1 cellular context compared by ENCODE assay signal in the genomic region with DNA sequence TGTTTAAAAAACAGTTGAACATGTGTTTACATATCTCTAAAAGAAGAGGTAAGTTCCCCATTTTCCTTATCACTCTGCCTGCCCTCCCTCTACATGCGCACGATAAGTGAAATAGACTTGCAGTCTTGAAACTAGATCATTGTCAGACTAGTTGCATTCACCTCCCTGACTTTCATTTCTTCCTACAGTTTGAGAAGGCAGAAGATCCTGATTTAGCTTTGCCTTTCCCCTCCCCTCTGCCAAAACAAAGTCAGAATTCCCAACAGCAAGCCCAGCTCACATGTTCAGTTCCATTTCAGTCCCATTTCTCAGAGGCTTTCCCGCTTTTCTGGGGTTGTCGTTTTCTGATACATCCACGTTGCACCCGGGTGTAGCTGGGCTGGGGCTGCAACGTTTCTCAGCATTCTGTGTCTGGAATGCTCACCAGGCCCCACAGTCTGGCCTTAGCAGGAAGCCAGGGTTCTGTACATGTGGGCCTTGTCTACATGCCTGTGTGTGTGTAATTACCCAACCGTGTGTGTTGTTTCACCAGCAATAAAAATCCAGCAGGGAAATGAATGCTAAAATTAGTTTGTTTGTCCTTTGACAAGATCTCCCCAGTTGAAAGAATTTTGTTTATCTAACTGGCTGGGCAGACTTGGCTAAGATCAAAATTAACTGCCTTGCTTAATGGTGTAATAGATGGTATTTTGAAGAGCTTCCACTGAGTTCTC.
A peak's percentile ranks its signal among the peaks of the same experiment; 100 is the strongest.
TF ChIP-seq lines count a peak whose summit lies in the region.

No MANE protein-coding gene starts in this region.

TF ChIP-seq in K562, 482 proteins besides CTCF, POLR2A, EP300 and RAD21 (continued from another document):
- TF ChIP-seq, protein P1, sequence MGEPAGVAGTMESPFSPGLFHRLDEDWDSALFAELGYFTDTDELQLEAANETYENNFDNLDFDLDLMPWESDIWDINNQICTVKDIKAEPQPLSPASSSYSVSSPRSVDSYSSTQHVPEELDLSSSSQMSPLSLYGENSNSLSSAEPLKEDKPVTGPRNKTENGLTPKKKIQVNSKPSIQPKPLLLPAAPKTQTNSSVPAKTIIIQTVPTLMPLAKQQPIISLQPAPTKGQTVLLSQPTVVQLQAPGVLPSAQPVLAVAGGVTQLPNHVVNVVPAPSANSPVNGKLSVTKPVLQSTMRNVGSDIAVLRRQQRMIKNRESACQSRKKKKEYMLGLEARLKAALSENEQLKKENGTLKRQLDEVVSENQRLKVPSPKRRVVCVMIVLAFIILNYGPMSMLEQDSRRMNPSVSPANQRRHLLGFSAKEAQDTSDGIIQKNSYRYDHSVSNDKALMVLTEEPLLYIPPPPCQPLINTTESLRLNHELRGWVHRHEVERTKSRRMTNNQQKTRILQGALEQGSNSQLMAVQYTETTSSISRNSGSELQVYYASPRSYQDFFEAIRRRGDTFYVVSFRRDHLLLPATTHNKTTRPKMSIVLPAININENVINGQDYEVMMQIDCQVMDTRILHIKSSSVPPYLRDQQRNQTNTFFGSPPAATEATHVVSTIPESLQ (CRISPR knock-in tag; IDR thresholded peaks at IDR 0.05), result no peak
- TF ChIP-seq NBN (IDR thresholded peaks at IDR 0.05; ENCODE audit: low read depth), result peak; percentile 78; the same call in 1 of the 2 replicates
- no peak; the same call in 1 of the 2 replicates for TF ChIP-seq JUND (IDR thresholded peaks at IDR 0.05; ENCODE audit: borderline replicate concordance, low read depth, low read length)
- peak; percentile 58; the same call in 1 of the 3 replicates for TF ChIP-seq JUND (tag; IDR thresholded peaks at IDR 0.05; ENCODE audit: borderline replicate concordance, low read depth, low read length)
- TF ChIP-seq ZNF134 (CRISPR knock-in tag; conservative IDR thresholded peaks at IDR 0.05), result 0 out of 2 replicates have a peak, but pooled peaks have one; percentile 21
- TF ChIP-seq SOX6 (IDR thresholded peaks at IDR 0.05), result peak; percentile 82
- TF ChIP-seq, protein P2, sequence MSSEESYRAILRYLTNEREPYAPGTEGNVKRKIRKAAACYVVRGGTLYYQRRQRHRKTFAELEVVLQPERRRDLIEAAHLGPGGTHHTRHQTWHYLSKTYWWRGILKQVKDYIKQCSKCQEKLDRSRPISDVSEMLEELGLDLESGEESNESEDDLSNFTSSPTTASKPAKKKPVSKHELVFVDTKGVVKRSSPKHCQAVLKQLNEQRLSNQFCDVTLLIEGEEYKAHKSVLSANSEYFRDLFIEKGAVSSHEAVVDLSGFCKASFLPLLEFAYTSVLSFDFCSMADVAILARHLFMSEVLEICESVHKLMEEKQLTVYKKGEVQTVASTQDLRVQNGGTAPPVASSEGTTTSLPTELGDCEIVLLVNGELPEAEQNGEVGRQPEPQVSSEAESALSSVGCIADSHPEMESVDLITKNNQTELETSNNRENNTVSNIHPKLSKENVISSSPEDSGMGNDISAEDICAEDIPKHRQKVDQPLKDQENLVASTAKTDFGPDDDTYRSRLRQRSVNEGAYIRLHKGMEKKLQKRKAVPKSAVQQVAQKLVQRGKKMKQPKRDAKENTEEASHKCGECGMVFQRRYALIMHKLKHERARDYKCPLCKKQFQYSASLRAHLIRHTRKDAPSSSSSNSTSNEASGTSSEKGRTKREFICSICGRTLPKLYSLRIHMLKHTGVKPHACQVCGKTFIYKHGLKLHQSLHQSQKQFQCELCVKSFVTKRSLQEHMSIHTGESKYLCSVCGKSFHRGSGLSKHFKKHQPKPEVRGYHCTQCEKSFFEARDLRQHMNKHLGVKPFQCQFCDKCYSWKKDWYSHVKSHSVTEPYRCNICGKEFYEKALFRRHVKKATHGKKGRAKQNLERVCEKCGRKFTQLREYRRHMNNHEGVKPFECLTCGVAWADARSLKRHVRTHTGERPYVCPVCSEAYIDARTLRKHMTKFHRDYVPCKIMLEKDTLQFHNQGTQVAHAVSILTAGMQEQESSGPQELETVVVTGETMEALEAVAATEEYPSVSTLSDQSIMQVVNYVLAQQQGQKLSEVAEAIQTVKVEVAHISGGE (CRISPR knock-in tag; IDR thresholded peaks at IDR 0.05), result peak in 1 of 3 experiments; percentile 42; a peak in 2 of 6 replicates
- TF ChIP-seq BRD9 (IDR thresholded peaks at IDR 0.05; ENCODE audit: low read depth, partially characterized antibody), result peak; percentile 81
- TF ChIP-seq ZNF143 (CRISPR knock-in tag; IDR thresholded peaks at IDR 0.05), result no peak
- peak; percentile 85; the same call in 1 of the 2 replicates for TF ChIP-seq ZNF24 (IDR thresholded peaks at IDR 0.05)
- TF ChIP-seq, protein P3, sequence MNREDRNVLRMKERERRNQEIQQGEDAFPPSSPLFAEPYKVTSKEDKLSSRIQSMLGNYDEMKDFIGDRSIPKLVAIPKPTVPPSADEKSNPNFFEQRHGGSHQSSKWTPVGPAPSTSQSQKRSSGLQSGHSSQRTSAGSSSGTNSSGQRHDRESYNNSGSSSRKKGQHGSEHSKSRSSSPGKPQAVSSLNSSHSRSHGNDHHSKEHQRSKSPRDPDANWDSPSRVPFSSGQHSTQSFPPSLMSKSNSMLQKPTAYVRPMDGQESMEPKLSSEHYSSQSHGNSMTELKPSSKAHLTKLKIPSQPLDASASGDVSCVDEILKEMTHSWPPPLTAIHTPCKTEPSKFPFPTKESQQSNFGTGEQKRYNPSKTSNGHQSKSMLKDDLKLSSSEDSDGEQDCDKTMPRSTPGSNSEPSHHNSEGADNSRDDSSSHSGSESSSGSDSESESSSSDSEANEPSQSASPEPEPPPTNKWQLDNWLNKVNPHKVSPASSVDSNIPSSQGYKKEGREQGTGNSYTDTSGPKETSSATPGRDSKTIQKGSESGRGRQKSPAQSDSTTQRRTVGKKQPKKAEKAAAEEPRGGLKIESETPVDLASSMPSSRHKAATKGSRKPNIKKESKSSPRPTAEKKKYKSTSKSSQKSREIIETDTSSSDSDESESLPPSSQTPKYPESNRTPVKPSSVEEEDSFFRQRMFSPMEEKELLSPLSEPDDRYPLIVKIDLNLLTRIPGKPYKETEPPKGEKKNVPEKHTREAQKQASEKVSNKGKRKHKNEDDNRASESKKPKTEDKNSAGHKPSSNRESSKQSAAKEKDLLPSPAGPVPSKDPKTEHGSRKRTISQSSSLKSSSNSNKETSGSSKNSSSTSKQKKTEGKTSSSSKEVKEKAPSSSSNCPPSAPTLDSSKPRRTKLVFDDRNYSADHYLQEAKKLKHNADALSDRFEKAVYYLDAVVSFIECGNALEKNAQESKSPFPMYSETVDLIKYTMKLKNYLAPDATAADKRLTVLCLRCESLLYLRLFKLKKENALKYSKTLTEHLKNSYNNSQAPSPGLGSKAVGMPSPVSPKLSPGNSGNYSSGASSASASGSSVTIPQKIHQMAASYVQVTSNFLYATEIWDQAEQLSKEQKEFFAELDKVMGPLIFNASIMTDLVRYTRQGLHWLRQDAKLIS (CRISPR knock-in tag; IDR thresholded peaks at IDR 0.05), result 0 out of 2 replicates have a peak, but pooled peaks have one; percentile 15
